In the genomic region with DNA sequence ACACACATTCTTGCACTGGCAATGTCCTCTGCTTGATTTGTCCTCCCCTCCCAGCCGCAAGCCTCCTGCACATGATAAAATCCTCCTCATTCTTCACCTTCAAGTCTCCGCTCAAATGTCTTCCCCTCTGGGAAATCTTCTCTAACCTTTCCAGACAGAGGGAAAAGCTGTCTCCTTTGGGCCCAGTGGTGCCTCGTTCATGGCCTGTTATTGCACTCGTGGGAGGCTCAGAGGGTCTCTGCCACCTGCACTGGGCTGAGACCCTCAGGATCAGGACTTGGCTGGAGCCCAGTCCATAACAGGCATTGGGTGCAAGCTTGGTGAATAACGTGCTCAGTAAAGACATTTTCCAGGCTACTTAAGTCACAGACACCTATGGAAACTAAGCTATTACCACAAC, we compare ENCODE assay signal across 17 cellular contexts.
DNase-seq lines count a peak whose midpoint lies in the region; ATAC-seq and TF ChIP-seq lines count a peak whose summit lies in the region.
"Had no signal": no experiment of that assay in that cellular context is flagged by ENCODE, and none has a peak within 500 bp of the region (broad histone marks: within the 10 kb centered on the region; RNA-seq: fewer than 3 reads in every experiment).

No MANE protein-coding gene starts in this region.

- H2BK15ac ChIP-seq in mesenchymal stem cell (ENCODE audit: low read depth, poor library complexity, severe bottlenecking), result peak overlapping the region; percentile 28

- H4K8ac ChIP-seq in mesenchymal stem cell (ENCODE audit: low read length), result no peak overlapping the region

- WGBS in mesenchymal stem cell, result 78% methylated on average over 5 of the region's 5 CpGs
- WGBS in suprapubic skin, result 67% methylated on average over 5 of the region's 5 CpGs

- DNase-seq in cardiac septum (ENCODE audit: low spot score) (peak; percentile 14), left cardiac atrium (no peak), coronary artery (ENCODE audit: low spot score) (peak; percentile 55), mesenchymal stem cell (no peak), suprapubic skin (ENCODE audit: low spot score in 2 of 2) (peak; percentile 24), hepatic stellate cell (ENCODE audit: low spot score) (no peak)
- DNase-seq: Calu3, DMS 273 treated with DMSO at 0.1 percent for 48 hours, DMS53, DND-41, EL, GM23248 had no signal

- H3K23ac ChIP-seq in mesenchymal stem cell (ENCODE audit: low read length in 2 of 2), result no peak overlapping the region

- peaks cover 6 to 13% of the 10 kb centered on the region in 2 experiments for H3K27me3 ChIP-seq in mesenchymal stem cell (ENCODE audit: control insufficient read depth in 1 of 2, insufficient read depth in 1 of 2, low read length in 2 of 2)
- H3K27me3 ChIP-seq in suprapubic skin, result no peaks in the 10 kb centered on the region
- H3K27me3 ChIP-seq: BLaER1 treated with 17β-estradiol and CSF1 and Interleukin-3, amounts not matched to agents 10 nM and 100 nM had no signal

- intact Hi-C loops in cardiac septum (cut with DNase I) (no loop called here), left cardiac atrium (cut with DNase I) (no loop called here)

- no peak overlapping the region for H4K91ac ChIP-seq in mesenchymal stem cell (ENCODE audit: low read length)

- H3K4me3 ChIP-seq in coronary artery (no peak overlapping the region), mesenchymal stem cell (ENCODE audit: insufficient read depth in 1 of 2, low read depth in 1 of 2, low read length in 2 of 2) (no peak overlapping the region), suprapubic skin (no peak overlapping the region)
- H3K4me3 ChIP-seq: BLaER1 treated with 17β-estradiol and CSF1 and Interleukin-3, amounts not matched to agents 10 nM and 100 nM; GM23248; HAP-1 had no signal

- TF ChIP-seq POLR2A in suprapubic skin (IDR thresholded peaks at IDR 0.05), result no peak

- H3K14ac ChIP-seq in mesenchymal stem cell (ENCODE audit: low read length in 2 of 2), result no peak overlapping the region

- H3K4ac ChIP-seq in mesenchymal stem cell (ENCODE audit: low read depth in 1 of 2, low read length in 2 of 2), result no peak overlapping the region

- no peaks in the 10 kb centered on the region for H3K36me3 ChIP-seq in mesenchymal stem cell (ENCODE audit: control insufficient read depth in 1 of 2, insufficient read depth in 2 of 2, low read depth in 1 of 2, low read length in 2 of 2)
- no peaks in the 10 kb centered on the region for H3K36me3 ChIP-seq in suprapubic skin
- H3K36me3 ChIP-seq: BLaER1 treated with 17β-estradiol and CSF1 and Interleukin-3, amounts not matched to agents 10 nM and 100 nM; HAP-1 had no signal

- no peak overlapping the region for H2BK120ac ChIP-seq in mesenchymal stem cell (ENCODE audit: low read depth, low read length)

- no peak overlapping the region for H2BK12ac ChIP-seq in mesenchymal stem cell (ENCODE audit: low read length in 2 of 2)

- no peak overlapping the region for H2AFZ ChIP-seq in mesenchymal stem cell (ENCODE audit: low read depth, low read length)
- H2AFZ ChIP-seq: GM23248 had no signal

- no peak overlapping the region for H3K4me2 ChIP-seq in mesenchymal stem cell (ENCODE audit: low read length, poor library complexity, severe bottlenecking)
- H3K4me2 ChIP-seq: BLaER1 treated with 17β-estradiol and CSF1 and Interleukin-3, amounts not matched to agents 10 nM and 100 nM had no signal

- H3K79me1 ChIP-seq in mesenchymal stem cell (replicated peaks; ENCODE audit: low read length, poor library complexity, severe bottlenecking), result no peaks in the 10 kb centered on the region

- no peak for ATAC-seq in left cardiac atrium
- no peak for ATAC-seq in HG03378 (IDR thresholded peaks at IDR 0.05; ENCODE audit: unreplicated experiment)
- ATAC-seq: CD8-positive, alpha-beta T cell had no signal

- no peaks in the 10 kb centered on the region for H3K4me1 ChIP-seq in mesenchymal stem cell (ENCODE audit: control insufficient read depth, insufficient read depth, low read depth, low read length)
- H3K4me1 ChIP-seq in suprapubic skin, result no peaks in the 10 kb centered on the region
- H3K4me1 ChIP-seq: HAP-1 had no signal

- H3K27ac ChIP-seq in coronary artery (no peak overlapping the region), mesenchymal stem cell (ENCODE audit: low read length, poor library complexity, severe bottlenecking) (no peak overlapping the region), suprapubic skin (no peak overlapping the region)
- H3K27ac ChIP-seq: BLaER1 treated with 17β-estradiol and CSF1 and Interleukin-3, amounts not matched to agents 10 nM and 100 nM; GM23248; HL-60 had no signal

- H2BK5ac ChIP-seq in mesenchymal stem cell (ENCODE audit: low read depth, low read length, poor library complexity, severe bottlenecking), result no peak overlapping the region

- H3K18ac ChIP-seq in mesenchymal stem cell (ENCODE audit: low read depth in 1 of 2, low read length in 2 of 2), result no peak overlapping the region

- H3K9me3 ChIP-seq in mesenchymal stem cell (ENCODE audit: control insufficient read depth, low read length), result no peaks in the 10 kb centered on the region
- no peaks in the 10 kb centered on the region for H3K9me3 ChIP-seq in suprapubic skin
- H3K9me3 ChIP-seq: HAP-1 had no signal

- H3K9ac ChIP-seq in mesenchymal stem cell (ENCODE audit: low read length), result no peak overlapping the region
- H3K9ac ChIP-seq: BLaER1 treated with 17β-estradiol and CSF1 and Interleukin-3, amounts not matched to agents 10 nM and 100 nM; GM23248 had no signal

- H2AK5ac ChIP-seq in mesenchymal stem cell (ENCODE audit: low read length, severe bottlenecking), result no peak overlapping the region

- no peak for TF ChIP-seq EP300 in suprapubic skin (IDR thresholded peaks at IDR 0.05)

- TF ChIP-seq CTCF in coronary artery (IDR thresholded peaks at IDR 0.05), result no peak
- no peak for TF ChIP-seq CTCF in suprapubic skin (IDR thresholded peaks at IDR 0.05)

Comparison
In these comparisons a context has a peak if more than half of its experiments do, and no peak if none do; other contexts are left out.
1. DNase-seq: peak in cardiac septum (single experiment), coronary artery (single experiment) and suprapubic skin (2 of 2); none in left cardiac atrium (single experiment), mesenchymal stem cell (single experiment) and hepatic stellate cell (single experiment).